Comparison of ENCODE assay signal across 8 cellular contexts in the genomic region with DNA sequence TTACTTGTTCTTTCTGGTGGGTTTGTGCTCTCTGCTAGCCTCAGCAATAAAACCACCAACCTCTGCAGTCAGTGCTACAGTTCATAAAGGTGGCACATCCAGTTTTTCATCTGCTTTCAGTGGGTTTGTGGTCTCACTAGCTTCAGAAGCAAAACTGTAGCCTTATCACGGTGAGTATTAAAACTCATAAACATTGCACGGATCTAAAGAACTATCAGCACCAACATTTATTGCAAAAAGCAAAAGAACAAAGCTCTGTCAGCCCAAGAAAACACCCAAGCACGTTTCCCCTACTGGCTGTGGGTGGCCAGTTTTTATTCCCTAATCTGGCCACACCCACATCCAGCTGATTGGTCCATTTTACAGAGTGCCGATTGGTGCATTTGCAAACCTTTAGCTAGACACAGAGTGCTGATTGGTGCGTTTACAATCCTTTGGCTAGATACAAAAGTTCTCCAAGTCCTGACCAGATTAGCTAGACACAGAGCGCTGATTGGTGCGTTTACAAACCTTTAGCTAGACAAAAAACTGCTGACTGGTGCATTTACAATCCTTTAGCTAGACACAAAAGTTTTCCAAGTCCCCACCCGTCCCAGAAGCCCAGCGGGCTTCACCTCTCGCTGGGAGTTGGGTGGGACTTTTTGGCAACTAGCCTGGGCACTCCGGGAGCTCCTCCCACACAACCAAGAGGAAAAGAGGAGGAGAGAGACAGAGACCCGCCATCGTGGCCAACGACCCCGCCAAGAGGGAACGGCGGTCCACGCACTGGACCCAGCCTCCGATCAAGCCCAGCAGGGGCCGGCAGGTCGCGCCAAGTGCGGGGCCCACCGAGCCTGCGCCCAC. TPM values are rescaled to one million over a fixed set of nuclear protein-coding genes. Genes with fewer than 3 reads are reported as not detected.
DNase-seq lines count a peak whose midpoint lies in the region; ATAC-seq and TF ChIP-seq lines count a peak whose summit lies in the region.

No MANE protein-coding gene starts in this region.

- peak overlapping the region; percentile 91 for H3K4me2 ChIP-seq in skeletal muscle satellite cell (ENCODE audit: low read length)

- intact Hi-C loops in activated CD4-positive, alpha-beta T cell treated with anti-CD3 and anti-CD28 coated beads, Interleukin-2, amount 10 ng/mL, durations not matched to agents 24 days and 14 days (cut with micrococcal nuclease), result loop anchor here (5.0 to 10.0 kb wide), 2 partner anchors 315 to 1293 kb away; partner anchors contain the start of gene HIVEP1

- no peak for TF ChIP-seq CTCF in fibroblast of mammary gland (conservative IDR thresholded peaks at IDR 0.05; ENCODE audit: control insufficient read depth, insufficient read depth, low read depth, low read length)

- H3K4me3 Mint-ChIP-seq in activated CD4-positive, alpha-beta T cell treated with anti-CD3 and anti-CD28 coated beads, Interleukin-2, amount 10 ng/mL, durations not matched to agents 24 days and 14 days, result peak overlapping the region; percentile 89

- peaks cover 9% of the 10 kb centered on the region for H3K36me3 Mint-ChIP-seq in activated CD4-positive, alpha-beta T cell treated with anti-CD3 and anti-CD28 coated beads, Interleukin-2, amount 10 ng/mL, durations not matched to agents 24 days and 14 days (ENCODE audit: low read depth)

- peak overlapping the region; percentile 52 for H3K4me3 ChIP-seq in fibroblast of mammary gland (ENCODE audit: control insufficient read depth, low read depth, low read length)
- peak overlapping the region; percentile 77 for H3K4me3 ChIP-seq in skeletal muscle satellite cell (ENCODE audit: low read length)

- H3K4me1 Mint-ChIP-seq in activated CD4-positive, alpha-beta T cell treated with anti-CD3 and anti-CD28 coated beads, Interleukin-2, amount 10 ng/mL, durations not matched to agents 24 days and 14 days, result peaks cover 26% of the 10 kb centered on the region

- H3K9me3 ChIP-seq in skeletal muscle satellite cell (replicated peaks; ENCODE audit: low read length), result peaks cover 4% of the 10 kb centered on the region

- H3K27me3 Mint-ChIP-seq in activated CD4-positive, alpha-beta T cell treated with anti-CD3 and anti-CD28 coated beads, Interleukin-2, amount 10 ng/mL, durations not matched to agents 24 days and 14 days, result no peaks in the 10 kb centered on the region

- H3K9ac ChIP-seq in skeletal muscle satellite cell (ENCODE audit: low read depth, low read length), result peak overlapping the region; percentile 79

- ATAC-seq in HG03457 (IDR thresholded peaks at IDR 0.05; ENCODE audit: unreplicated experiment) (no peak), GM18907 (IDR thresholded peaks at IDR 0.05; ENCODE audit: unreplicated experiment) (no peak)

- H3K4me1 ChIP-seq in skeletal muscle satellite cell (ENCODE audit: control insufficient read depth, insufficient read depth, low read length), result peaks cover 18% of the 10 kb centered on the region

- no peaks in the 10 kb centered on the region for H3K27me3 ChIP-seq in skeletal muscle satellite cell (ENCODE audit: control insufficient read depth, insufficient read depth, low read length)

- H3K27ac Mint-ChIP-seq in activated CD4-positive, alpha-beta T cell treated with anti-CD3 and anti-CD28 coated beads, Interleukin-2, amount 10 ng/mL, durations not matched to agents 24 days and 14 days, result peak overlapping the region; percentile 90

- H3K36me3 ChIP-seq in skeletal muscle satellite cell (ENCODE audit: insufficient read depth, low read length), result peaks cover 1% of the 10 kb centered on the region

- peaks cover 3% of the 10 kb centered on the region for H3K9me3 Mint-ChIP-seq in activated CD4-positive, alpha-beta T cell treated with anti-CD3 and anti-CD28 coated beads, Interleukin-2, amount 10 ng/mL, durations not matched to agents 24 days and 14 days

- DNase-seq in NCI-H2029 (lab: John Stamatoyannopoulos, UW) (peak; percentile 11), NCI-H2029 treated with DMSO at 0.1 percent for 48 hours (lab: John Stamatoyannopoulos, UW) (no peak), fibroblast of mammary gland (ENCODE audit: low read depth) (peak; percentile 45), cerebellum (ENCODE audit: low spot score) (no peak)
- peak; percentile 85 for DNase-seq in activated CD4-positive, alpha-beta T cell treated with anti-CD3 and anti-CD28 coated beads, Interleukin-2, amount 10 ng/mL, durations not matched to agents 24 days and 14 days

RNA-seq across cellular contexts. Expression of gene TMEM14C, which starts 3.3 kb away (rescaled TPM):
- total RNA-seq in activated CD4-positive, alpha-beta T cell treated with anti-CD3 and anti-CD28 coated beads, Interleukin-2, amount 10 ng/mL, durations not matched to agents 24 days and 14 days, result 65.0 and 67.7 TPM in 2 replicates
- 91.8 and 130 TPM in 2 replicates for total RNA-seq in skeletal muscle satellite cell (2012; rRNA removed)
- total RNA-seq in cerebellum, result 39.8 TPM

RNA-seq across cellular contexts. Expression of gene PAK1IP1, which starts 24.8 kb away (rescaled TPM):
- total RNA-seq in activated CD4-positive, alpha-beta T cell treated with anti-CD3 and anti-CD28 coated beads, Interleukin-2, amount 10 ng/mL, durations not matched to agents 24 days and 14 days, result 39.1 TPM in 2 replicates
- total RNA-seq in skeletal muscle satellite cell (2012; rRNA removed), result 25.3 and 30.4 TPM in 2 replicates
- 12.2 TPM for total RNA-seq in cerebellum

RNA-seq across cellular contexts. Expression of gene C6orf52, which starts 25.2 kb away (rescaled TPM):
- 2.2 and 3.0 TPM in 2 replicates for total RNA-seq in activated CD4-positive, alpha-beta T cell treated with anti-CD3 and anti-CD28 coated beads, Interleukin-2, amount 10 ng/mL, durations not matched to agents 24 days and 14 days
- total RNA-seq in skeletal muscle satellite cell (2012; rRNA removed), result 0.66 and 1.5 TPM in 2 replicates
- total RNA-seq in cerebellum, result 1.5 TPM

RNA-seq across cellular contexts. Expression of gene TMEM14B, which starts 28.0 kb away (rescaled TPM):
- total RNA-seq in activated CD4-positive, alpha-beta T cell treated with anti-CD3 and anti-CD28 coated beads, Interleukin-2, amount 10 ng/mL, durations not matched to agents 24 days and 14 days, result 94.0 and 98.0 TPM in 2 replicates
- 85.9 and 103 TPM in 2 replicates for total RNA-seq in skeletal muscle satellite cell (2012; rRNA removed)
- total RNA-seq in cerebellum, result 46.7 TPM

Comparison
In these comparisons a context has a peak if more than half of its experiments do, and no peak if none do; other contexts are left out.
1. DNase-seq: peak in NCI-H2029 (single experiment), activated CD4-positive, alpha-beta T cell treated with anti-CD3 and anti-CD28 coated beads, Interleukin-2, amount 10 ng/mL, durations not matched to agents 24 days and 14 days (single experiment) and fibroblast of mammary gland (single experiment); none in NCI-H2029 treated with DMSO at 0.1 percent for 48 hours (single experiment) and cerebellum (single experiment).